ENCODE assay signal across 13 cellular contexts in the genomic region with DNA sequence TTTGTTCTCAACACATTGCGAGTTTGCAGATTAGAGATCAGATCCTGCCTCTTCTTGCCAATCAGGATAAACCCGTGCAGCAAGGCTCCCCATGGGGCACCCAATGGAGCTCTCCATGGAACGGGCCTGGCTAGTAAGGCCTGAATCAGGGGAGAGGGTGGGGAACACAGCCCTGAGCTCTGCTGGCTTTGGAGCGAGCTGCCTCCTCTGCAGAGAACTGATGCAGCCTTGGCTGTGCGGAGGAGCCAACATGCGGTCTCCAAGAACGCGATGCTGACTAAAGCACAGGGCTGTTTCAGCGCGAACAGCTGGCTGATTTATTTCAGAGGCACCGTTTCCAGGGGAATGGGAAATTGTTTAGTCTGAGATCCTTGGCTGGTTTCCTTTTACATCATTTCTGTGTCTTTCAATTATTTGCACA.
DNase-seq lines count a peak whose midpoint lies in the region; ATAC-seq and TF ChIP-seq lines count a peak whose summit lies in the region.
"Had no signal": no experiment of that assay in that cellular context is flagged by ENCODE, and none has a peak within 500 bp of the region (broad histone marks: within the 10 kb centered on the region; RNA-seq: fewer than 3 reads in every experiment).

No MANE protein-coding gene starts in this region.

- 14% methylated on average over 4 of the region's 11 CpGs; no CpG with 5 or more reads in 1 of the 2 donors for WGBS in gastroesophageal sphincter (ENCODE audit: low coverage in 1 of 2), 2 donors
- WGBS in mammary epithelial cell (ENCODE audit: low coverage, missing lambda C conversion rate) = 88% methylated on average over 11 of the region's 11 CpGs

- H3K27me3 ChIP-seq in gastroesophageal sphincter (no peaks in the 10 kb centered on the region), mammary epithelial cell (ENCODE audit: insufficient read depth, low read length) (no peaks in the 10 kb centered on the region)

- no peaks in the 10 kb centered on the region for H3K79me2 ChIP-seq in mammary epithelial cell (ENCODE audit: insufficient read depth, low read length)

- dilution Hi-C loops in mammary epithelial cell (cut with HindIII; ENCODE audit: low sequenced_read_pairs) = no loop called here

- TF ChIP-seq CTCF in gastroesophageal sphincter (IDR thresholded peaks at IDR 0.05) = no peak
- TF ChIP-seq CTCF in mammary epithelial cell (conservative IDR thresholded peaks at IDR 0.05 in 1 of 2, IDR thresholded peaks at IDR 0.05 in 1 of 2; ENCODE audit: extremely low read depth in 1 of 2, insufficient read depth in 1 of 2, low read depth in 1 of 2, low read length in 2 of 2) = no peak

- CTCF ChIA-PET in mammary epithelial cell (lab: Charles Lee; ENCODE audit: low non-redundant PET) = no interaction called here

- H2AFZ ChIP-seq in mammary epithelial cell (ENCODE audit: low read depth, low read length) = no peak overlapping the region

- H3K4me3 ChIP-seq in gastroesophageal sphincter (no peak overlapping the region), mammary epithelial cell (replicated peaks in 1 of 3; ENCODE audit: insufficient read depth in 1 of 3, low read depth in 2 of 3, low read length in 3 of 3) (no peak overlapping the region)

- H3K9ac ChIP-seq in mammary epithelial cell (ENCODE audit: insufficient read depth, low read length) = no peak overlapping the region

- BruUV-seq in mammary epithelial cell (replicated peaks; lab: Mats Ljungman, UMichigan) = no TSS peak

- in situ Hi-C loops in mammary epithelial cell (cut with MboI; ENCODE audit: low sequenced_read_pairs in 2 of 2) = no loop called here

- ATAC-seq in gastroesophageal sphincter = peak; percentile 82
- no peak for ATAC-seq in GM21723 (IDR thresholded peaks at IDR 0.05; ENCODE audit: unreplicated experiment)
- ATAC-seq: T-cell had no signal

- H3K4me1 ChIP-seq in gastroesophageal sphincter = peaks cover 0 to 13% (median 6%) of the 10 kb centered on the region in 3 donors
- no peaks in the 10 kb centered on the region for H3K4me1 ChIP-seq in mammary epithelial cell (ENCODE audit: insufficient read depth, low read length)

- H3K4me2 ChIP-seq in mammary epithelial cell (ENCODE audit: insufficient read depth, low read depth, low read length) = no peak overlapping the region

- H3K9me3 ChIP-seq in gastroesophageal sphincter = no peaks in the 10 kb centered on the region
- H3K9me3 ChIP-seq in mammary epithelial cell (replicated peaks; ENCODE audit: insufficient read depth, low read length) = no peaks in the 10 kb centered on the region

- H3K27ac ChIP-seq in gastroesophageal sphincter = no peak overlapping the region
- H3K27ac ChIP-seq in mammary epithelial cell (ENCODE audit: insufficient read depth, low read depth, low read length) = no peak overlapping the region

- H3K36me3 ChIP-seq in gastroesophageal sphincter (no peaks in the 10 kb centered on the region), mammary epithelial cell (ENCODE audit: insufficient read depth, low read length) (no peaks in the 10 kb centered on the region)

- TF ChIP-seq POLR2A in gastroesophageal sphincter (IDR thresholded peaks at IDR 0.05) = no peak

- TF ChIP-seq EP300 in gastroesophageal sphincter (IDR thresholded peaks at IDR 0.05) = no peak

- DNase-seq in AG20443 (ENCODE audit: low spot score) = peak; percentile 90
- DNase-seq in SK-N-DZ (ENCODE audit: low spot score) = peak; percentile 75
- peak in 39 of 56 donors; percentile 1 to 74 (median 20) for DNase-seq in nucleus accumbens (lab: John Stamatoyannopoulos, UW)
- no peak for DNase-seq in COLO829 (ENCODE audit: low spot score)
- DNase-seq in ecto neural progenitor cell (ENCODE audit: low spot score) = no peak
- no peak for DNase-seq in mammary epithelial cell
- DNase-seq: CD8-positive, alpha-beta memory T cell; H7; kidney glomerular epithelial cell; stimulated activated CD4-positive, alpha-beta T cell treated with anti-CD3 and anti-CD28 coated beads, Interleukin-15, amount 100 ng/mL, for 24 hours; T-cell had no signal

- intact Hi-C loops in mammary epithelial cell (cut with micrococcal nuclease) = no loop called here

- no peaks in the 10 kb centered on the region for H4K20me1 ChIP-seq in mammary epithelial cell (ENCODE audit: insufficient read depth, low read length)

Comparison
In these comparisons a context has a peak if more than half of its experiments do, and no peak if none do; other contexts are left out.
1. DNase-seq: peak in AG20443 (single experiment), SK-N-DZ (single experiment) and nucleus accumbens (39 of 56); none in COLO829 (single experiment), ecto neural progenitor cell (single experiment) and mammary epithelial cell (single experiment).